Comparison of ENCODE assay signal across 1 cellular context in the genomic region with DNA sequence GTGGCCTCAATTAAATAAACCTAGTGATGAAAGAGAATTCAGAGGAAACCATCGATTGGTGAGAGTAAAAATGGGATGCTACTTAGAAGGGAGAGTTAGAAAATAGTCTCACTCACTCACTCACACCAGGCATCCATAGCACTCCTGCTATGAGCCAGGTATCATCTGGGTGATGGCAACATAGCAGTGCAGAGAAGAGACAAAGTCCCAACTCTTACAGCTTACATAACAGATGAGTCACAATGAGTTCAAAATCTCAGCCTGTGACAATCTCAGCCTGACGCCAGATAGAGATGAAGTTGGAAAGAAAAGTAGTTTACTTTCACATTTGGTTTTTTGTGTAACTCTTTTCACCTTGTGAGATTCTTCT.
TF ChIP-seq lines count a peak whose summit lies in the region.

No MANE protein-coding gene starts in this region.

TF ChIP-seq in HepG2, 621 proteins besides CTCF, POLR2A, EP300 and RAD21 (continued from another document):
- TF ChIP-seq, protein P1, sequence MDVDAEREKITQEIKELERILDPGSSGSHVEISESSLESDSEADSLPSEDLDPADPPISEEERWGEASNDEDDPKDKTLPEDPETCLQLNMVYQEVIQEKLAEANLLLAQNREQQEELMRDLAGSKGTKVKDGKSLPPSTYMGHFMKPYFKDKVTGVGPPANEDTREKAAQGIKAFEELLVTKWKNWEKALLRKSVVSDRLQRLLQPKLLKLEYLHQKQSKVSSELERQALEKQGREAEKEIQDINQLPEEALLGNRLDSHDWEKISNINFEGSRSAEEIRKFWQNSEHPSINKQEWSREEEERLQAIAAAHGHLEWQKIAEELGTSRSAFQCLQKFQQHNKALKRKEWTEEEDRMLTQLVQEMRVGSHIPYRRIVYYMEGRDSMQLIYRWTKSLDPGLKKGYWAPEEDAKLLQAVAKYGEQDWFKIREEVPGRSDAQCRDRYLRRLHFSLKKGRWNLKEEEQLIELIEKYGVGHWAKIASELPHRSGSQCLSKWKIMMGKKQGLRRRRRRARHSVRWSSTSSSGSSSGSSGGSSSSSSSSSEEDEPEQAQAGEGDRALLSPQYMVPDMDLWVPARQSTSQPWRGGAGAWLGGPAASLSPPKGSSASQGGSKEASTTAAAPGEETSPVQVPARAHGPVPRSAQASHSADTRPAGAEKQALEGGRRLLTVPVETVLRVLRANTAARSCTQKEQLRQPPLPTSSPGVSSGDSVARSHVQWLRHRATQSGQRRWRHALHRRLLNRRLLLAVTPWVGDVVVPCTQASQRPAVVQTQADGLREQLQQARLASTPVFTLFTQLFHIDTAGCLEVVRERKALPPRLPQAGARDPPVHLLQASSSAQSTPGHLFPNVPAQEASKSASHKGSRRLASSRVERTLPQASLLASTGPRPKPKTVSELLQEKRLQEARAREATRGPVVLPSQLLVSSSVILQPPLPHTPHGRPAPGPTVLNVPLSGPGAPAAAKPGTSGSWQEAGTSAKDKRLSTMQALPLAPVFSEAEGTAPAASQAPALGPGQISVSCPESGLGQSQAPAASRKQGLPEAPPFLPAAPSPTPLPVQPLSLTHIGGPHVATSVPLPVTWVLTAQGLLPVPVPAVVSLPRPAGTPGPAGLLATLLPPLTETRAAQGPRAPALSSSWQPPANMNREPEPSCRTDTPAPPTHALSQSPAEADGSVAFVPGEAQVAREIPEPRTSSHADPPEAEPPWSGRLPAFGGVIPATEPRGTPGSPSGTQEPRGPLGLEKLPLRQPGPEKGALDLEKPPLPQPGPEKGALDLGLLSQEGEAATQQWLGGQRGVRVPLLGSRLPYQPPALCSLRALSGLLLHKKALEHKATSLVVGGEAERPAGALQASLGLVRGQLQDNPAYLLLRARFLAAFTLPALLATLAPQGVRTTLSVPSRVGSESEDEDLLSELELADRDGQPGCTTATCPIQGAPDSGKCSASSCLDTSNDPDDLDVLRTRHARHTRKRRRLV (CRISPR knock-in tag; IDR thresholded peaks at IDR 0.05): no peak
- no peak for TF ChIP-seq PLSCR1 (CRISPR knock-in tag; IDR thresholded peaks at IDR 0.05; ENCODE audit: borderline replicate concordance)
- TF ChIP-seq, protein P2, sequence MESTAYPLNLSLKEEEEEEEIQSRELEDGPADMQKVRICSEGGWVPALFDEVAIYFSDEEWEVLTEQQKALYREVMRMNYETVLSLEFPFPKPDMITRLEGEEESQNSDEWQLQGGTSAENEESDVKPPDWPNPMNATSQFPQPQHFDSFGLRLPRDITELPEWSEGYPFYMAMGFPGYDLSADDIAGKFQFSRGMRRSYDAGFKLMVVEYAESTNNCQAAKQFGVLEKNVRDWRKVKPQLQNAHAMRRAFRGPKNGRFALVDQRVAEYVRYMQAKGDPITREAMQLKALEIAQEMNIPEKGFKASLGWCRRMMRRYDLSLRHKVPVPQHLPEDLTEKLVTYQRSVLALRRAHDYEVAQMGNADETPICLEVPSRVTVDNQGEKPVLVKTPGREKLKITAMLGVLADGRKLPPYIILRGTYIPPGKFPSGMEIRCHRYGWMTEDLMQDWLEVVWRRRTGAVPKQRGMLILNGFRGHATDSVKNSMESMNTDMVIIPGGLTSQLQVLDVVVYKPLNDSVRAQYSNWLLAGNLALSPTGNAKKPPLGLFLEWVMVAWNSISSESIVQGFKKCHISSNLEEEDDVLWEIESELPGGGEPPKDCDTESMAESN (CRISPR knock-in tag; conservative IDR thresholded peaks at IDR 0.05): no peak
- TF ChIP-seq ZNF841 (CRISPR knock-in tag; IDR thresholded peaks at IDR 0.05; ENCODE audit: borderline replicate concordance): no peak
- no peak; the same call in 1 of the 2 replicates for TF ChIP-seq RXRA (CRISPR knock-in tag; IDR thresholded peaks at IDR 0.05)
- TF ChIP-seq ZBTB10 (CRISPR knock-in tag; IDR thresholded peaks at IDR 0.05; ENCODE audit: borderline replicate concordance): no peak
- TF ChIP-seq ZFP37 (CRISPR knock-in tag; IDR thresholded peaks at IDR 0.05; ENCODE audit: borderline replicate concordance): no peak
- TF ChIP-seq ZNF224 (CRISPR knock-in tag; IDR thresholded peaks at IDR 0.05): no peak
- TF ChIP-seq, protein P3, sequence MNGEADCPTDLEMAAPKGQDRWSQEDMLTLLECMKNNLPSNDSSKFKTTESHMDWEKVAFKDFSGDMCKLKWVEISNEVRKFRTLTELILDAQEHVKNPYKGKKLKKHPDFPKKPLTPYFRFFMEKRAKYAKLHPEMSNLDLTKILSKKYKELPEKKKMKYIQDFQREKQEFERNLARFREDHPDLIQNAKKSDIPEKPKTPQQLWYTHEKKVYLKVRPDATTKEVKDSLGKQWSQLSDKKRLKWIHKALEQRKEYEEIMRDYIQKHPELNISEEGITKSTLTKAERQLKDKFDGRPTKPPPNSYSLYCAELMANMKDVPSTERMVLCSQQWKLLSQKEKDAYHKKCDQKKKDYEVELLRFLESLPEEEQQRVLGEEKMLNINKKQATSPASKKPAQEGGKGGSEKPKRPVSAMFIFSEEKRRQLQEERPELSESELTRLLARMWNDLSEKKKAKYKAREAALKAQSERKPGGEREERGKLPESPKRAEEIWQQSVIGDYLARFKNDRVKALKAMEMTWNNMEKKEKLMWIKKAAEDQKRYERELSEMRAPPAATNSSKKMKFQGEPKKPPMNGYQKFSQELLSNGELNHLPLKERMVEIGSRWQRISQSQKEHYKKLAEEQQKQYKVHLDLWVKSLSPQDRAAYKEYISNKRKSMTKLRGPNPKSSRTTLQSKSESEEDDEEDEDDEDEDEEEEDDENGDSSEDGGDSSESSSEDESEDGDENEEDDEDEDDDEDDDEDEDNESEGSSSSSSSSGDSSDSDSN (CRISPR knock-in tag; IDR thresholded peaks at IDR 0.05): no peak
- TF ChIP-seq, protein P4, sequence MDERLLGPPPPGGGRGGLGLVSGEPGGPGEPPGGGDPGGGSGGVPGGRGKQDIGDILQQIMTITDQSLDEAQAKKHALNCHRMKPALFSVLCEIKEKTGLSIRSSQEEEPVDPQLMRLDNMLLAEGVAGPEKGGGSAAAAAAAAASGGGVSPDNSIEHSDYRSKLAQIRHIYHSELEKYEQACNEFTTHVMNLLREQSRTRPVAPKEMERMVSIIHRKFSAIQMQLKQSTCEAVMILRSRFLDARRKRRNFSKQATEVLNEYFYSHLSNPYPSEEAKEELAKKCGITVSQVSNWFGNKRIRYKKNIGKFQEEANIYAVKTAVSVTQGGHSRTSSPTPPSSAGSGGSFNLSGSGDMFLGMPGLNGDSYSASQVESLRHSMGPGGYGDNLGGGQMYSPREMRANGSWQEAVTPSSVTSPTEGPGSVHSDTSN (CRISPR knock-in tag; IDR thresholded peaks at IDR 0.05): no peak
- no peak for TF ChIP-seq ZNF615 (CRISPR knock-in tag; IDR thresholded peaks at IDR 0.05; ENCODE audit: borderline replicate concordance)
- TF ChIP-seq, protein P5, sequence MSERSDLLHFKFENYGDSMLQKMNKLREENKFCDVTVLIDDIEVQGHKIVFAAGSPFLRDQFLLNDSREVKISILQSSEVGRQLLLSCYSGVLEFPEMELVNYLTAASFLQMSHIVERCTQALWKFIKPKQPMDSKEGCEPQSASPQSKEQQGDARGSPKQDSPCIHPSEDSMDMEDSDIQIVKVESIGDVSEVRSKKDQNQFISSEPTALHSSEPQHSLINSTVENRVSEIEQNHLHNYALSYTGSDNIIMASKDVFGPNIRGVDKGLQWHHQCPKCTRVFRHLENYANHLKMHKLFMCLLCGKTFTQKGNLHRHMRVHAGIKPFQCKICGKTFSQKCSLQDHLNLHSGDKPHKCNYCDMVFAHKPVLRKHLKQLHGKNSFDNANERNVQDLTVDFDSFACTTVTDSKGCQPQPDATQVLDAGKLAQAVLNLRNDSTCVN (CRISPR knock-in tag; IDR thresholded peaks at IDR 0.05; ENCODE audit: borderline replicate concordance): no peak
- TF ChIP-seq ZSCAN25 (CRISPR knock-in tag; IDR thresholded peaks at IDR 0.05): no peak
- TF ChIP-seq, protein P6, sequence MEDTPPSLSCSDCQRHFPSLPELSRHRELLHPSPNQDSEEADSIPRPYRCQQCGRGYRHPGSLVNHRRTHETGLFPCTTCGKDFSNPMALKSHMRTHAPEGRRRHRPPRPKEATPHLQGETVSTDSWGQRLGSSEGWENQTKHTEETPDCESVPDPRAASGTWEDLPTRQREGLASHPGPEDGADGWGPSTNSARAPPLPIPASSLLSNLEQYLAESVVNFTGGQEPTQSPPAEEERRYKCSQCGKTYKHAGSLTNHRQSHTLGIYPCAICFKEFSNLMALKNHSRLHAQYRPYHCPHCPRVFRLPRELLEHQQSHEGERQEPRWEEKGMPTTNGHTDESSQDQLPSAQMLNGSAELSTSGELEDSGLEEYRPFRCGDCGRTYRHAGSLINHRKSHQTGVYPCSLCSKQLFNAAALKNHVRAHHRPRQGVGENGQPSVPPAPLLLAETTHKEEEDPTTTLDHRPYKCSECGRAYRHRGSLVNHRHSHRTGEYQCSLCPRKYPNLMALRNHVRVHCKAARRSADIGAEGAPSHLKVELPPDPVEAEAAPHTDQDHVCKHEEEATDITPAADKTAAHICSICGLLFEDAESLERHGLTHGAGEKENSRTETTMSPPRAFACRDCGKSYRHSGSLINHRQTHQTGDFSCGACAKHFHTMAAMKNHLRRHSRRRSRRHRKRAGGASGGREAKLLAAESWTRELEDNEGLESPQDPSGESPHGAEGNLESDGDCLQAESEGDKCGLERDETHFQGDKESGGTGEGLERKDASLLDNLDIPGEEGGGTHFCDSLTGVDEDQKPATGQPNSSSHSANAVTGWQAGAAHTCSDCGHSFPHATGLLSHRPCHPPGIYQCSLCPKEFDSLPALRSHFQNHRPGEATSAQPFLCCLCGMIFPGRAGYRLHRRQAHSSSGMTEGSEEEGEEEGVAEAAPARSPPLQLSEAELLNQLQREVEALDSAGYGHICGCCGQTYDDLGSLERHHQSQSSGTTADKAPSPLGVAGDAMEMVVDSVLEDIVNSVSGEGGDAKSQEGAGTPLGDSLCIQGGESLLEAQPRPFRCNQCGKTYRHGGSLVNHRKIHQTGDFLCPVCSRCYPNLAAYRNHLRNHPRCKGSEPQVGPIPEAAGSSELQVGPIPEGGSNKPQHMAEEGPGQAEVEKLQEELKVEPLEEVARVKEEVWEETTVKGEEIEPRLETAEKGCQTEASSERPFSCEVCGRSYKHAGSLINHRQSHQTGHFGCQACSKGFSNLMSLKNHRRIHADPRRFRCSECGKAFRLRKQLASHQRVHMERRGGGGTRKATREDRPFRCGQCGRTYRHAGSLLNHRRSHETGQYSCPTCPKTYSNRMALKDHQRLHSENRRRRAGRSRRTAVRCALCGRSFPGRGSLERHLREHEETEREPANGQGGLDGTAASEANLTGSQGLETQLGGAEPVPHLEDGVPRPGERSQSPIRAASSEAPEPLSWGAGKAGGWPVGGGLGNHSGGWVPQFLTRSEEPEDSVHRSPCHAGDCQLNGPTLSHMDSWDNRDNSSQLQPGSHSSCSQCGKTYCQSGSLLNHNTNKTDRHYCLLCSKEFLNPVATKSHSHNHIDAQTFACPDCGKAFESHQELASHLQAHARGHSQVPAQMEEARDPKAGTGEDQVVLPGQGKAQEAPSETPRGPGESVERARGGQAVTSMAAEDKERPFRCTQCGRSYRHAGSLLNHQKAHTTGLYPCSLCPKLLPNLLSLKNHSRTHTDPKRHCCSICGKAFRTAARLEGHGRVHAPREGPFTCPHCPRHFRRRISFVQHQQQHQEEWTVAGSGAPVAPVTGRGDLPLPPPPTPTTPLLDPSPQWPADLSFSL (CRISPR knock-in tag; IDR thresholded peaks at IDR 0.05): no peak
- TF ChIP-seq KDM4B (CRISPR knock-in tag; IDR thresholded peaks at IDR 0.05): no peak
